In genomic region chr11:10205928-10206327, GRCh38 we compare ENCODE assay signal across 19 cellular contexts.
DNase-seq lines count a peak whose midpoint lies in the region; ATAC-seq, FAIRE-seq and TF ChIP-seq lines count a peak whose summit lies in the region.
"Had no signal": no experiment of that assay in that cellular context is flagged by ENCODE, and none has a peak within 500 bp of the region (broad histone marks: within the 10 kb centered on the region; RNA-seq: fewer than 3 reads in every experiment).

No MANE protein-coding gene starts in this region.

- H3K36me3 ChIP-seq in Panc1 (ENCODE audit: control insufficient read depth, insufficient read depth, low read length) (no peaks in the 10 kb centered on the region), gastrocnemius medialis (no peaks in the 10 kb centered on the region), PC-3 (ENCODE audit: low read depth, low read length) (no peaks in the 10 kb centered on the region)
- H3K36me3 ChIP-seq: suprapubic skin had no signal

- TF ChIP-seq POLR2A in gastrocnemius medialis (IDR thresholded peaks at IDR 0.05), result no peak

- H3K27ac ChIP-seq in Panc1 (ENCODE audit: low read length) (peak overlapping the region; percentile 77), gastrocnemius medialis (no peak overlapping the region), PC-3 (ENCODE audit: low read length) (no peak overlapping the region)
- H3K27ac ChIP-seq: BLaER1 treated with 17β-estradiol and CSF1 and Interleukin-3, amounts not matched to agents 10 nM and 100 nM; PC-9; suprapubic skin had no signal

- H3F3A ChIP-seq in PC-3 (ENCODE audit: low read length, unreplicated experiment), result no peaks in the 10 kb centered on the region

- H3K27me3 ChIP-seq in Panc1 (ENCODE audit: control insufficient read depth, insufficient read depth, low read length) (no peaks in the 10 kb centered on the region), gastrocnemius medialis (no peaks in the 10 kb centered on the region), PC-3 (ENCODE audit: low read length) (no peaks in the 10 kb centered on the region)
- H3K27me3 ChIP-seq: BLaER1 treated with 17β-estradiol and CSF1 and Interleukin-3, amounts not matched to agents 10 nM and 100 nM; suprapubic skin had no signal

- FAIRE-seq in islet of Langerhans (lab: Jason Lieb, UNC), result peak; percentile 5
- FAIRE-seq: colon, GM12891 had no signal

- CTCF ChIA-PET in Panc1 (lab: Charles Lee), result no interaction called here
- CTCF ChIA-PET in PC-3 (lab: Charles Lee), result interaction anchor here (0.6 kb wide), 1 partner anchor 18 kb away, joined by 6 read pairs; no protein-coding TSS in a partner anchor

- peaks cover 26% of the 10 kb centered on the region for H3K79me2 ChIP-seq in PC-3 (ENCODE audit: low read length)

- H3K4me1 ChIP-seq in Panc1 (ENCODE audit: control insufficient read depth, insufficient read depth, low read length) (peaks cover 28% of the 10 kb centered on the region), gastrocnemius medialis (peaks cover 0 to 7% of the 10 kb centered on the region in 2 donors), PC-3 (ENCODE audit: insufficient read depth, low read length) (no peaks in the 10 kb centered on the region)

- in situ Hi-C loops in Panc1 (cut with HindIII; ENCODE audit: low pct_unique_long_range_greater_than_20kb, low sequenced_read_pairs) (no loop called here), gastrocnemius medialis (cut with MboI; ENCODE audit: low sequenced_read_pairs in 4 of 4) (loop anchor here (5.0 to 25.0 kb wide), 4 partner anchors 96 to 119 kb away; partner anchors contain the start of gene ADM (in 1 of the 4))

- H3K4me3 ChIP-seq in Panc1 (ENCODE audit: low read depth in 2 of 2, low read length in 2 of 2) (no peak overlapping the region), gastrocnemius medialis (no peak overlapping the region), PC-3 (ENCODE audit: low read length) (no peak overlapping the region)
- H3K4me3 ChIP-seq: BLaER1 treated with 17β-estradiol and CSF1 and Interleukin-3, amounts not matched to agents 10 nM and 100 nM; PC-9; suprapubic skin had no signal

- no peak overlapping the region for H3K9ac ChIP-seq in PC-3 (ENCODE audit: low read length)
- H3K9ac ChIP-seq: BLaER1 treated with 17β-estradiol and CSF1 and Interleukin-3, amounts not matched to agents 10 nM and 100 nM had no signal

- DNase-seq in left cardiac atrium, result no peak
- no peak for DNase-seq in cardiac septum (ENCODE audit: low spot score)
- no peak for DNase-seq in Panc1 (ENCODE audit: low read depth, low spot score)
- no peak for DNase-seq in gastrocnemius medialis
- no peak for DNase-seq in PC-3
- DNase-seq: activated B cell treated with CpG ODN at 0.5 μM for 24 hours; activated T-cell treated with anti-CD3 and anti-CD28 coated beads, Interleukin-2, amount 50 U/mL, for 48 hours; Kasumi-1; NCI-H1105; NCI-H748 treated with DMSO at 0.1 percent for 48 hours; PC-9; T-helper 2 cell had no signal

- intact Hi-C loops in left cardiac atrium (cut with DNase I), result loop anchor here (5.0 to 10.0 kb wide), 2 partner anchors 99 to 101 kb away; partner anchors contain the start of gene ADM (in 2 of the 2)
- intact Hi-C loops in cardiac septum (cut with DNase I), result loop anchor here (5.0 kb wide), 1 partner anchor 101 kb away; the partner anchor contains the start of gene ADM
- intact Hi-C loops in Panc1 (cut with micrococcal nuclease; ENCODE audit: unreplicated experiment), result loop anchor here (2.0 kb wide), 1 partner anchor 99 kb away; the partner anchor contains the start of gene ADM
- intact Hi-C loops in gastrocnemius medialis (cut with DNase I; ENCODE audit: low total_unique reads), result loop anchor here (5.0 kb wide), 2 partner anchors 116 to 449 kb away; no protein-coding TSS in a partner anchor
- intact Hi-C loops in PC-3 (cut with micrococcal nuclease), result no loop called here

- H3K9me2 ChIP-seq in PC-3 (replicated peaks; ENCODE audit: low read length), result no peaks in the 10 kb centered on the region

- ATAC-seq in left cardiac atrium (peak; percentile 59), Panc1 (no peak), gastrocnemius medialis (peak; percentile 37 to 61), GM21825 (IDR thresholded peaks at IDR 0.05; ENCODE audit: unreplicated experiment) (no peak), PC-3 (no peak), HG02973 (IDR thresholded peaks at IDR 0.05; ENCODE audit: unreplicated experiment) (no peak)

- no peak for TF ChIP-seq CTCF in Panc1 (IDR thresholded peaks at IDR 0.05)
- TF ChIP-seq CTCF in gastrocnemius medialis (IDR thresholded peaks at IDR 0.05 in 4 of 5, conservative IDR thresholded peaks at IDR 0.05 in 1 of 5), result no peak
- TF ChIP-seq CTCF in PC-3 (conservative IDR thresholded peaks at IDR 0.05; ENCODE audit: low read depth, low read length), result no peak

- H3K9me3 ChIP-seq in Panc1 (ENCODE audit: control insufficient read depth, insufficient read depth, low read depth, low read length), result peaks cover 24% of the 10 kb centered on the region; the same call in 1 of the 2 replicates
- H3K9me3 ChIP-seq in gastrocnemius medialis, result peaks cover 0 to 8% (median 0%) of the 10 kb centered on the region in 3 donors
- H3K9me3 ChIP-seq in PC-3 (ENCODE audit: low read length), result no peaks in the 10 kb centered on the region

- BruUV-seq in Panc1 (replicated peaks; lab: Mats Ljungman, UMichigan) (no TSS peak), PC-3 (replicated peaks; lab: Mats Ljungman, UMichigan) (no TSS peak)

- no peak overlapping the region for H2AFZ ChIP-seq in PC-3 (ENCODE audit: low read length)
- H2AFZ ChIP-seq: PC-9 had no signal

- POLR2A ChIA-PET in Panc1 (lab: Charles Lee), result interaction anchor here (0.5 kb wide), 1 partner anchor 68 kb away, joined by 4 read pairs; no protein-coding TSS in a partner anchor
- POLR2A ChIA-PET in PC-3 (lab: Charles Lee; ENCODE audit: unreplicated experiment), result no interaction called here

- no peaks in the 10 kb centered on the region for H4K20me1 ChIP-seq in PC-3 (ENCODE audit: low read length)

- no peak overlapping the region for H3K4me2 ChIP-seq in PC-3 (ENCODE audit: low read length)
- H3K4me2 ChIP-seq: BLaER1 treated with 17β-estradiol and CSF1 and Interleukin-3, amounts not matched to agents 10 nM and 100 nM; PC-9 had no signal

Comparison
In these comparisons a context has a peak if more than half of its experiments do, and no peak if none do; other contexts are left out.
1. ATAC-seq: peak in left cardiac atrium (2 of 2) and gastrocnemius medialis (2 of 2); none in Panc1 (single experiment), GM21825 (single experiment), PC-3 (single experiment) and HG02973 (single experiment).